ENCODE assay signal across 8 cellular contexts in genomic region chr17:78315355-78316114, GRCh38. TPM values are rescaled to one million over a fixed set of nuclear protein-coding genes. Genes with fewer than 3 reads are reported as not detected.
DNase-seq lines count a peak whose midpoint lies in the region; ATAC-seq, FAIRE-seq and TF ChIP-seq lines count a peak whose summit lies in the region.

No MANE protein-coding gene starts in this region.

- no peaks in the 10 kb centered on the region for H3K9me3 Mint-ChIP-seq in naive thymus-derived CD4-positive, alpha-beta T cell

- peaks cover 0 to 24% (median 0%) of the 10 kb centered on the region in 5 donors for H3K27me3 Mint-ChIP-seq in naive thymus-derived CD4-positive, alpha-beta T cell

- FAIRE-seq in HTR-8/SVneo (lab: Jason Lieb, UNC), result peak; percentile 84

- TF ChIP-seq POLR2A in suprapubic skin (IDR thresholded peaks at IDR 0.05), result no peak

- peak overlapping the region; percentile 80 to 99 (median 91) for H3K27ac Mint-ChIP-seq in naive thymus-derived CD4-positive, alpha-beta T cell

- DNase-seq in AG08396 (ENCODE audit: low spot score) (peak; percentile 92), HTR-8/SVneo (ENCODE audit: insufficient read length, low spot score) (peak; percentile 87), epithelial cell of prostate (ENCODE audit: low read depth, low spot score) (no peak), suprapubic skin (ENCODE audit: low spot score in 2 of 2) (peak; percentile 92 to 94), NCI-H2196 (lab: John Stamatoyannopoulos, UW; ENCODE audit: unreplicated experiment) (no peak)
- peak; percentile 21 to 36 (median 30) for DNase-seq in activated CD8-positive, alpha-beta memory T cell treated with anti-CD3 and anti-CD28 coated beads for 48 hours (ENCODE audit: low read depth in 2 of 3, low spot score in 2 of 3)
- DNase-seq in naive thymus-derived CD4-positive, alpha-beta T cell, result peak in 6 of 9 donors; percentile 23 to 71 (median 34)

- no peak for TF ChIP-seq CTCF in suprapubic skin (IDR thresholded peaks at IDR 0.05)

- peak overlapping the region; percentile 61 to 89 (median 73) for H3K4me3 Mint-ChIP-seq in naive thymus-derived CD4-positive, alpha-beta T cell

- peaks cover 42 to 63% (median 56%) of the 10 kb centered on the region in 7 donors for H3K4me1 Mint-ChIP-seq in naive thymus-derived CD4-positive, alpha-beta T cell

- H3K27ac ChIP-seq in epithelial cell of prostate (peak overlapping the region; percentile 81), suprapubic skin (peak overlapping the region; percentile 90)
- peak overlapping the region; percentile 59 for H3K27ac ChIP-seq in naive thymus-derived CD4-positive, alpha-beta T cell (ENCODE audit: low read depth, low read length)

- no peaks in the 10 kb centered on the region for H3K36me3 ChIP-seq in naive thymus-derived CD4-positive, alpha-beta T cell (ENCODE audit: control insufficient read depth in 2 of 3, insufficient read depth in 3 of 3, low read length in 3 of 3)
- H3K36me3 ChIP-seq in suprapubic skin, result no peaks in the 10 kb centered on the region

- no peaks in the 10 kb centered on the region for H3K27me3 ChIP-seq in naive thymus-derived CD4-positive, alpha-beta T cell (ENCODE audit: control insufficient read depth in 2 of 2, insufficient read depth in 2 of 2, low read length in 2 of 2)
- no peaks in the 10 kb centered on the region for H3K27me3 ChIP-seq in suprapubic skin

- H3K36me3 Mint-ChIP-seq in naive thymus-derived CD4-positive, alpha-beta T cell, result no peaks in the 10 kb centered on the region

- ATAC-seq in naive thymus-derived CD4-positive, alpha-beta T cell, result no peak
- no peak for ATAC-seq in HG02885 (IDR thresholded peaks at IDR 0.05; ENCODE audit: poor library complexity, unreplicated experiment)

- H3K4me3 ChIP-seq in naive thymus-derived CD4-positive, alpha-beta T cell (ENCODE audit: low read length), result peak overlapping the region; percentile 19
- peak overlapping the region; percentile 2 for H3K4me3 ChIP-seq in suprapubic skin

- POLR2A ChIA-PET in naive thymus-derived CD4-positive, alpha-beta T cell (lab: Charles Lee), result interaction anchor here (1.0 to 3.6 kb wide), 5 partner anchors 17 to 63 kb away, joined by 3 to 15 read pairs (median 3); no protein-coding TSS in a partner anchor

- peaks cover 22 to 36% of the 10 kb centered on the region in 2 donors for H3K4me1 ChIP-seq in naive thymus-derived CD4-positive, alpha-beta T cell (ENCODE audit: control insufficient read depth in 2 of 2, insufficient read depth in 2 of 2, low read length in 2 of 2)
- H3K4me1 ChIP-seq in suprapubic skin, result peaks cover 47% of the 10 kb centered on the region

- WGBS in suprapubic skin, result 13% methylated on average over 12 of the region's 12 CpGs

- H3K9me3 ChIP-seq in naive thymus-derived CD4-positive, alpha-beta T cell (ENCODE audit: control insufficient read depth in 2 of 3, low read length in 3 of 3), result no peaks in the 10 kb centered on the region
- H3K9me3 ChIP-seq in suprapubic skin, result no peaks in the 10 kb centered on the region

- no peak for TF ChIP-seq EP300 in suprapubic skin (IDR thresholded peaks at IDR 0.05)

- CTCF ChIA-PET in naive thymus-derived CD4-positive, alpha-beta T cell (lab: Charles Lee), result interaction anchor here (0.9 to 1.8 kb wide), 3 partner anchors 24 to 46 kb away, joined by 3 to 8 read pairs (median 4); no protein-coding TSS in a partner anchor

- intact Hi-C loops in naive thymus-derived CD4-positive, alpha-beta T cell (cut with micrococcal nuclease), result loop anchor here (1.0 to 2.0 kb wide), 5 partner anchors 17 to 65 kb away; no protein-coding TSS in a partner anchor

RNA-seq across cellular contexts. Expression of gene SOCS3, which starts 44.3 kb away (rescaled TPM):
- total RNA-seq in naive thymus-derived CD4-positive, alpha-beta T cell, result 100 to 1,000 TPM in 3 of 5 experiments, 1 to 10 TPM in 2; 8.1 to 281 (median 110) TPM
- polyA plus RNA-seq in naive thymus-derived CD4-positive, alpha-beta T cell, result 100 to 1,000 TPM in 1 of 2 donors, 10 to 100 TPM in 1; 58.4 to 206 TPM
- 100 to 1,000 TPM in 1 of 4 donors, 10 to 100 TPM in 3; 33.2 to 264 (median 60.9) TPM for total RNA-seq in suprapubic skin

Comparison
In these comparisons a context has a peak if more than half of its experiments do, and no peak if none do; other contexts are left out.
1. DNase-seq: peak in AG08396 (single experiment), HTR-8/SVneo (single experiment), activated CD8-positive, alpha-beta memory T cell treated with anti-CD3 and anti-CD28 coated beads for 48 hours (3 of 3), naive thymus-derived CD4-positive, alpha-beta T cell (6 of 9) and suprapubic skin (2 of 2); none in epithelial cell of prostate (single experiment) and NCI-H2196 (single experiment).
2. Peak in every context shown above with its lines, with median percentiles within 50 percentile points of each other: H3K27ac ChIP-seq.